ENCODE assay signal across 8 cellular contexts in the genomic region with DNA sequence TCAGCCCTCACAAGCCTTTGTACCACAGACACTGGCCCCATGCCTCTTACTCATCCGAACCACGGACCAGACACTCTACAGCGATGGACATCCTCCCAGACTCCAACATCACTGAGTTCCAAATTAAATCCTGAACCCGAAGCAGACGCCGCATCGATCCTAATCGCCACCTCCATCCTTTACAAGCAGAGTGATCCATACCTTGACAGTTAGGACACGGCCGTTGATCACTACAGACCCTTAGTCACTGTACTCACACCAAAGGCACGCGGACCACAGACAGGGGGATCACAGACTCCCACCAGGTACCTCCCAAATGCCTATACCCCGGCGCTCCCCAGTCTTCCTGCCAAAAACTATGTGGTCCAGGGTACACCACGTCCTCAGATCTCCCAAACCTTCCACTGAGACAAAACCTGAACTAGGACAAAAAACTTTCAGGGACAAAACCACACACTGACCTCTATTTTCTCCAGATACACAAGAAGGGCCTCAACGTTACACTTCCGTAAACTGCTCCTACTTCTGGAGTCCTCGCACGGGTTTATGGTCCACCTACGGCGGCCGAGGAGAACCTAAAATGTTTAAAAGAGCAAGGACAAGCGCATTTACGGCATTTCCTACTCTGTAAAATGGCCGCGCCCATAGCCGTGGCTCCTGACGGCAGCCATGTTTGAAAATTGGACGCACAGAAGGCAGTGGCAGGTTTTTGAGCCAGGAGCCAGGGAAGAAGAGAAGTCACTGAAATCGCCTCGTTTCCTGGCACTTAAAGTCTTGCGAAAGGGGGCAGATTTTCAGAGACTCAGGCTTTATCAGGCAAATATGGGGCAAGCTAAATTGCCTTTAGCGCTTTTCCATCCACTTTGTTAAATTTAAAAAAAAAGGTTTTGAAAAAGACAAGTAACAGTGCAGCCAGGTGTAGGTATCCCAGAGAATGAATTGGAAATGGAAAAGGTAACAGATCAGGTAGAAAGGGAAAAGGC. TPM values are rescaled to one million over a fixed set of nuclear protein-coding genes. Genes with fewer than 3 reads are reported as not detected.
DNase-seq lines count a peak whose midpoint lies in the region; ATAC-seq and TF ChIP-seq lines count a peak whose summit lies in the region.

A gene (minus strand): TSS at position 532 of the 983 bp plus-strand sequence. CDS start 12,480 bp downstream, outside the sequence.

- peaks cover 26% of the 10 kb centered on the region for H3K36me3 Mint-ChIP-seq in effector memory CD8-positive, alpha-beta T cell (ENCODE audit: insufficient read depth)

- POLR2A ChIA-PET in AG04450 (lab: Yijun Ruan, JAX), result no interaction called here

- H3K27ac Mint-ChIP-seq in effector memory CD8-positive, alpha-beta T cell, result peak within 1 kb of the TSS; percentile 93 to 96

- ATAC-seq in GM18907 (IDR thresholded peaks at IDR 0.05; ENCODE audit: unreplicated experiment) (peak; percentile 90), HG03439 (IDR thresholded peaks at IDR 0.05; ENCODE audit: unreplicated experiment) (peak; percentile 95)
- peak; percentile 98 for ATAC-seq in effector memory CD8-positive, alpha-beta T cell (replicated peaks)

- H3K9me3 Mint-ChIP-seq in effector memory CD8-positive, alpha-beta T cell, result peaks cover 8 to 31% of the 10 kb centered on the region in 2 donors

- H3K4me1 Mint-ChIP-seq in effector memory CD8-positive, alpha-beta T cell (ENCODE audit: low read depth in 2 of 2), result peaks cover 9 to 12% of the 10 kb centered on the region in 2 donors

- DNase-seq in AG04450 (ENCODE audit: low read depth, low spot score) (peak; percentile 90), NCI-H82 (lab: John Stamatoyannopoulos, UW) (peak; percentile 95), lung microvascular endothelial cell (ENCODE audit: low read depth in 2 of 2) (peak; percentile 97 to 98)
- DNase-seq in activated CD8-positive, alpha-beta memory T cell treated with anti-CD3 and anti-CD28 coated beads for 4 hours (ENCODE audit: low read depth in 2 of 2), result peak; percentile 74 to 81
- DNase-seq in effector memory CD8-positive, alpha-beta T cell, result peak; percentile 81 to 86 (median 81)
- DNase-seq in stimulated activated CD4-positive, alpha-beta T cell treated with anti-CD3 and anti-CD28 coated beads, TNF-alpha, amount 100 ng/mL, for 48 hours (ENCODE audit: low read depth in 3 of 3), result peak; percentile 67 to 81 (median 67)

- CTCF ChIA-PET in AG04450 (lab: Charles Lee), result no interaction called here

- H3K9me3 ChIP-seq in AG04450 (ENCODE audit: control insufficient read depth, insufficient read depth, low read length), result peaks cover 50% of the 10 kb centered on the region

- peak within 1 kb of the TSS; percentile 89 to 95 for H3K4me3 Mint-ChIP-seq in effector memory CD8-positive, alpha-beta T cell

- H3K27me3 Mint-ChIP-seq in effector memory CD8-positive, alpha-beta T cell, result no peaks in the 10 kb centered on the region

- H3K27me3 ChIP-seq in AG04450 (ENCODE audit: control insufficient read depth, insufficient read depth, low read length), result no peaks in the 10 kb centered on the region

- TF ChIP-seq CTCF in AG04450 (IDR thresholded peaks at IDR 0.05; ENCODE audit: low read depth, low read length), result no peak

- H3K4me3 ChIP-seq in AG04450 (ENCODE audit: low read depth, low read length), result peak within 1 kb of the TSS; percentile 96

- peak within 1 kb of the TSS; percentile 73 for H3K27ac ChIP-seq in AG04450 (ENCODE audit: low read depth, low read length)

RNA-seq across cellular contexts. Expression of the gene that starts here (rescaled TPM):
- polyA plus RNA-seq in AG04450 (2011; rRNA removed), result 7.6 and 9.4 TPM in 2 replicates
- 11.9 and 12.9 TPM in 2 replicates for polyA minus RNA-seq in AG04450 (2011; rRNA and poly(A)+ RNA removed)
- total RNA-seq in lung microvascular endothelial cell, result 6.5 and 9.9 TPM in 2 replicates

Comparison
In these comparisons a context has a peak if more than half of its experiments do, and no peak if none do; other contexts are left out.
1. Peak in every context shown above with its lines: DNase-seq, ATAC-seq, H3K4me3 ChIP-seq and H3K27ac ChIP-seq.